ENCODE assay signal across 19 cellular contexts in the genomic region with DNA sequence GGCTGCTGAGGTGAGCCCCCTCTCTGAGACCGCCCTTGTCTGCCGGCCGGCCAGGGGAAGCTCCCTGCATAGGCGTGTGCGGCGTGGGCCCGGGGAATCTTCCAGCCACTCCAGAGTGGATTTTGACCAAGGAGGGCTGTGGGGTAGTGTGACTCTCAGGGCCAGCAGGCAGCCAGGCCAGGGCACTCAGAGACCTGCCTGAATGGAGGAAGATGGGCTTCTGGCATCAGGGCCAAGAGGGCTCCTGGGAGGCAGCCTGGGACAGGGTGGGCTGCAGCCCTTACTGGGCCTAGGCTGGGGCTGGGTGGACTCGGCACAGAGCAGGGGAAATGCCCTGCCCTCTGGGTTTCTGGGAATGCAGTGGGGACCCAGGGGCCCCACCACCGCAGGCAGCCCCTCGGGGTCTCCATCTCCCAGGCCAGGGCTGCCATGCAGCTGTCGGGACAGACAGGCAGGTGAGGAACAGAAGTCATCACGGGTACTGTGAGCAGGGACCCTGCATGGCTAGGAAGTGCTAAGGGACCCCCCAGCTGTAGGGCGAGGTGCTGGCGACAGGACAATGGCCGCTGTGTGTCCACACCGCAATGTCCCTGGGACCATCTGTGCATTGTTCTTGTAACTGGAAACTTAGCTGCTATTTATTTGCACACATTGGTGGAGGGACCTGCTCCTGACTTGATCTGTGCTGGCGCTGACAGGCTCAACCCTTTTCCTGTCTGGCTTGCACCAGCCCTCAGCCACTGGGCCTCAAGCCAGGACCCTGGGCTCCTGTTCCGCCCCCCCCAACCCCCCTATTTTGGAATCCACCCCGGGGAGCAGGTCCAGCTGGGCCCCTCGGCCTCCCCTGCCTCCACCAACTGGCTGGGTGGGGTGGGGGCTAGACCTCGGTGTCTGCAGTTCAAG. TPM values are rescaled to one million over a fixed set of nuclear protein-coding genes. Genes with fewer than 3 reads are reported as not detected.
DNase-seq lines count a peak whose midpoint lies in the region; ATAC-seq, FAIRE-seq and TF ChIP-seq lines count a peak whose summit lies in the region.
"Had no signal": no experiment of that assay in that cellular context is flagged by ENCODE, and none has a peak within 500 bp of the region (broad histone marks: within the 10 kb centered on the region; RNA-seq: fewer than 3 reads in every experiment).

No MANE protein-coding gene starts in this region.

- no TSS peak for BruUV-seq in A673 (replicated peaks; lab: Mats Ljungman, UMichigan)

- H3K27ac Mint-ChIP-seq in endothelial cell (ENCODE audit: unreplicated experiment) = no peak overlapping the region
- H3K27ac Mint-ChIP-seq: activated T-helper 2 cell treated with anti-CD3 and anti-CD28 coated beads, Interferon-gamma antibody, Interleukin-2, Interleukin-4, amounts not matched to agents 10 μg/mL and 5 μg/mL and 100 μg/mL, durations not matched to agents 14 hours and 24 hours and 36 hours had no signal

- peaks cover 19% of the 10 kb centered on the region for H3K4me1 ChIP-seq in A673 (ENCODE audit: insufficient read depth, low read length, poor library complexity, severe bottlenecking)
- peaks cover 7% of the 10 kb centered on the region for H3K4me1 ChIP-seq in lower lobe of right lung
- H3K4me1 ChIP-seq: Caco-2 had no signal

- CTCF ChIA-PET in A673 (lab: Charles Lee) = no interaction called here

- H3K36me3 Mint-ChIP-seq in endothelial cell (ENCODE audit: low read depth, unreplicated experiment) = no peaks in the 10 kb centered on the region

- in situ Hi-C loops in GM13977 (cut with MboI; ENCODE audit: low pct_unique_long_range_greater_than_20kb, low sequenced_read_pairs, unreplicated experiment) = no loop called here

- no peak overlapping the region for H3K4me3 Mint-ChIP-seq in endothelial cell (ENCODE audit: unreplicated experiment)

- FAIRE-seq in GM19239 (lab: Jason Lieb, UNC) = no peak
- FAIRE-seq: GM12892, keratinocyte had no signal

- peaks cover 6% of the 10 kb centered on the region for H3K27me3 Mint-ChIP-seq in endothelial cell (ENCODE audit: unreplicated experiment)
- H3K27me3 Mint-ChIP-seq: effector memory CD8-positive, alpha-beta T cell had no signal

- H3K4me3 ChIP-seq in A673 (ENCODE audit: low read depth, low read length, poor library complexity, severe bottlenecking) = no peak overlapping the region
- H3K4me3 ChIP-seq in lower lobe of right lung = no peak overlapping the region
- H3K4me3 ChIP-seq: testis had no signal

- TF ChIP-seq CTCF in A673 (conservative IDR thresholded peaks at IDR 0.05; ENCODE audit: low read depth, low read length) (no peak), endothelial cell (IDR thresholded peaks at IDR 0.05; ENCODE audit: unreplicated experiment) (no peak), lower lobe of right lung (IDR thresholded peaks at IDR 0.05) (no peak), GM13977 (IDR thresholded peaks at IDR 0.05; ENCODE audit: extremely low read depth, insufficient read depth, missing control alignments) (no peak)

- no peak for DNase-seq in A673 (ENCODE audit: low spot score)
- DNase-seq in GM19239 (ENCODE audit: insufficient read length, low spot score) = peak; percentile 13
- DNase-seq in endothelial cell (ENCODE audit: low spot score) = peak; percentile 6
- DNase-seq in lower lobe of right lung = peak; percentile 42
- no peak for DNase-seq in HuH-7 (ENCODE audit: low spot score)
- DNase-seq in GM13977 (ENCODE audit: low spot score) = no peak
- no peak for DNase-seq in NCI-H146 (lab: John Stamatoyannopoulos, UW)
- DNase-seq in OCI-M1 (lab: John Stamatoyannopoulos, UW) = no peak
- DNase-seq: effector memory CD8-positive, alpha-beta T cell; GDM1; NCI-H1417 treated with DMSO at 0.1 percent for 48 hours; testis had no signal

- intact Hi-C loops in A673 (cut with micrococcal nuclease; ENCODE audit: unreplicated experiment) (no loop called here), lower lobe of right lung (cut with DNase I) (no loop called here)

- H3K36me3 ChIP-seq in A673 (ENCODE audit: insufficient read depth, low read length, poor library complexity, severe bottlenecking) (no peaks in the 10 kb centered on the region), lower lobe of right lung (no peaks in the 10 kb centered on the region)

- POLR2A ChIA-PET in A673 (lab: Charles Lee; ENCODE audit: low non-redundant PET) = no interaction called here

- no peaks in the 10 kb centered on the region for H3K9me3 Mint-ChIP-seq in endothelial cell (ENCODE audit: unreplicated experiment)
- H3K9me3 Mint-ChIP-seq: activated T-helper 2 cell treated with anti-CD3 and anti-CD28 coated beads, Interferon-gamma antibody, Interleukin-2, Interleukin-4, amounts not matched to agents 10 μg/mL and 5 μg/mL and 100 μg/mL, durations not matched to agents 14 hours and 24 hours and 36 hours; effector memory CD8-positive, alpha-beta T cell had no signal

- peak overlapping the region; percentile 67 for H3K27ac ChIP-seq in A673 (ENCODE audit: low read depth, low read length, poor library complexity, severe bottlenecking)
- no peak overlapping the region for H3K27ac ChIP-seq in lower lobe of right lung
- H3K27ac ChIP-seq: testis had no signal

- no peaks in the 10 kb centered on the region for H3K4me1 Mint-ChIP-seq in endothelial cell (ENCODE audit: unreplicated experiment)

- ATAC-seq in lower lobe of right lung = no peak

- no peaks in the 10 kb centered on the region for H3K27me3 ChIP-seq in A673 (replicated peaks; ENCODE audit: insufficient read depth, low read depth, low read length, poor library complexity)
- peaks cover 20% of the 10 kb centered on the region for H3K27me3 ChIP-seq in lower lobe of right lung (ENCODE audit: low read depth)
- H3K27me3 ChIP-seq: testis had no signal

- H3K9me3 ChIP-seq in A673 (ENCODE audit: low read depth, low read length, poor library complexity, severe bottlenecking) (no peaks in the 10 kb centered on the region), lower lobe of right lung (no peaks in the 10 kb centered on the region)
- H3K9me3 ChIP-seq: Caco-2, testis had no signal

RNA-seq across cellular contexts. Expression of gene PDCD1, which starts 4.1 kb away (rescaled TPM):
- 0.34 and 0.35 TPM in 2 replicates for total RNA-seq in A673 (2021)
- not detected for total RNA-seq in endothelial cell (ENCODE audit: unreplicated experiment)
- 1.4 TPM for total RNA-seq in lower lobe of right lung
- total RNA-seq: Caco-2, H4, LHCN-M2, skeletal muscle tissue had no signal

RNA-seq across cellular contexts. Expression of gene RTP5, which starts 14.9 kb away (rescaled TPM):
- total RNA-seq in A673 (2021) = 0.20 TPM in 1 of 2 replicates, not detected in the other
- not detected for total RNA-seq in endothelial cell (ENCODE audit: unreplicated experiment)
- total RNA-seq in lower lobe of right lung = not detected
- total RNA-seq: Caco-2, H4, LHCN-M2, skeletal muscle tissue had no signal

RNA-seq across cellular contexts. Expression of gene NEU4, which starts 45.6 kb away (rescaled TPM):
- total RNA-seq in A673 (2021) (38.5 and 48.4 TPM in 2 replicates), endothelial cell (ENCODE audit: unreplicated experiment) (0.33 TPM), lower lobe of right lung (not detected)
- total RNA-seq: H4, LHCN-M2 had no signal

Comparison
In these comparisons a context has a peak if more than half of its experiments do, and no peak if none do; other contexts are left out.
1. DNase-seq: peak in GM19239 (single experiment), endothelial cell (single experiment) and lower lobe of right lung (single experiment); none in A673 (single experiment), HuH-7 (single experiment), GM13977 (single experiment), NCI-H146 (single experiment) and OCI-M1 (single experiment).
2. RNA of gene NEU4, which starts 45.6 kb away (total RNA-seq): 38.5 to 48.4 TPM in A673; 0.33 TPM in endothelial cell (single experiment) and not detected in lower lobe of right lung (single experiment); every median in the first group is over 10 times any median in the second.